1 cellular context compared by ENCODE assay signal in the genomic region with DNA sequence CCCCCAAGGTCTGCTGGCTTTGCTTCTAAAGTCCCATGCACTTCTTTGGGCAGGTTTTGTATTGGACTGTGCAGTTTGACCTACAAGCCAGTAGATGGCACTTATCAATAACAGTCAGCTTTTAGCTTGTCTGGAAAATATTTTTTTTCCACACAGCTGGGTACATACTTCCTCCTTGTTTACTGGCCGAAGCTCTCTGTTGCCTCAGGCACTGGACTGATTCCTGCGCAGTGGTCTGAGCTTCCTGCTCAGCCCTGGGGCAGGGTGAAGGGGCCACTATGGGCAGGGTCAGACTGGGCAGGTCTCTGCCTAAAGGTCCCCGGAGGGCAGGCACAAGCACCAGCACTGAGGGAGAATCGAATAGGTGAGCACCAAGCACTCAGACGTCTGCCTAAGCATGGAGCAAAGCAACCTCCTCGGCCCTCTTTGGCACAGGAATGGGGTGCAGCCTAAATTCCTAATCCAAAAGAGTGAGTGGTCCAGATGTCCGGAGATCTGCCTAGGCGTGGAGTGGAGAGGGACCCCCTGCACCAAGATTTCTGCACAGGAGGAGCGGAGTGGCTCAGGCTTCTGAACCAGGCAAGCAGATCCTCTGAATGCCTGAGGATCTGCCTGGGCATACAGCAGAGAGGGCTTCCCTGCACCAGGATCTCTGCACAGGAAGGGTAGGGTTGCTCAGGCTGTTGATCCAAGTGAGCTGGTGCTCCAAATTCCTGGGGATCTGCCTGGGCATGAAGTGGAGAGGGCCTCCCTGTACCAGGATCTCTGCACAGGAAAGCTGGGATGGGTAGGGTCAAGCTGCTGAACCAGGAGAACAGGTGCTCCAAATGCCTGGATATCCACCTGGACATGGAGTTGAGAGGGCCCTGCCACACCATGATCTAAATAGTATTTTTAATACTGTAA.
A peak's percentile ranks its signal among the peaks of the same experiment; 100 is the strongest.
TF ChIP-seq lines count a peak whose summit lies in the region.

No MANE protein-coding gene starts in this region.

TF ChIP-seq in HepG2, 621 proteins besides CTCF, POLR2A, EP300 and RAD21 (continued from another document):
- TF ChIP-seq, protein P1, sequence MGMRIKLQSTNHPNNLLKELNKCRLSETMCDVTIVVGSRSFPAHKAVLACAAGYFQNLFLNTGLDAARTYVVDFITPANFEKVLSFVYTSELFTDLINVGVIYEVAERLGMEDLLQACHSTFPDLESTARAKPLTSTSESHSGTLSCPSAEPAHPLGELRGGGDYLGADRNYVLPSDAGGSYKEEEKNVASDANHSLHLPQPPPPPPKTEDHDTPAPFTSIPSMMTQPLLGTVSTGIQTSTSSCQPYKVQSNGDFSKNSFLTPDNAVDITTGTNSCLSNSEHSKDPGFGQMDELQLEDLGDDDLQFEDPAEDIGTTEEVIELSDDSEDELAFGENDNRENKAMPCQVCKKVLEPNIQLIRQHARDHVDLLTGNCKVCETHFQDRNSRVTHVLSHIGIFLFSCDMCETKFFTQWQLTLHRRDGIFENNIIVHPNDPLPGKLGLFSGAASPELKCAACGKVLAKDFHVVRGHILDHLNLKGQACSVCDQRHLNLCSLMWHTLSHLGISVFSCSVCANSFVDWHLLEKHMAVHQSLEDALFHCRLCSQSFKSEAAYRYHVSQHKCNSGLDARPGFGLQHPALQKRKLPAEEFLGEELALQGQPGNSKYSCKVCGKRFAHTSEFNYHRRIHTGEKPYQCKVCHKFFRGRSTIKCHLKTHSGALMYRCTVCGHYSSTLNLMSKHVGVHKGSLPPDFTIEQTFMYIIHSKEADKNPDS (CRISPR knock-in tag; IDR thresholded peaks at IDR 0.05): no peak
- TF ChIP-seq POGZ (CRISPR knock-in tag; IDR thresholded peaks at IDR 0.05) (no peak), PHF20 (CRISPR knock-in tag; IDR thresholded peaks at IDR 0.05) (no peak), MXD4 (CRISPR knock-in tag; IDR thresholded peaks at IDR 0.05) (no peak), AFF4 (CRISPR knock-in tag; IDR thresholded peaks at IDR 0.05) (no peak), GABPA (IDR thresholded peaks at IDR 0.05; ENCODE audit: low read depth, low read length) (no peak), GABPA (CRISPR knock-in tag; IDR thresholded peaks at IDR 0.05; ENCODE audit: low read depth) (peak; percentile 76), ZNF598 (CRISPR knock-in tag; IDR thresholded peaks at IDR 0.05; ENCODE audit: borderline replicate concordance) (no peak), RAD51 (IDR thresholded peaks at IDR 0.05; ENCODE audit: borderline replicate concordance) (no peak), HCFC1 (IDR thresholded peaks at IDR 0.05; ENCODE audit: low read depth, low read length) (no peak), CERS6 (CRISPR knock-in tag; IDR thresholded peaks at IDR 0.05) (no peak), ZNF3 (CRISPR knock-in tag; IDR thresholded peaks at IDR 0.05) (peak; percentile 50; the same call in 1 of the 2 replicates), TGIF2 (CRISPR knock-in tag; IDR thresholded peaks at IDR 0.05) (0 out of 2 replicates have a peak, but pooled peaks have one; percentile 25), ZIK1 (CRISPR knock-in tag; IDR thresholded peaks at IDR 0.05; ENCODE audit: borderline replicate concordance, low read depth) (no peak), MED13 (CRISPR knock-in tag; IDR thresholded peaks at IDR 0.05) (no peak), ATRX (CRISPR knock-in tag; IDR thresholded peaks at IDR 0.05; ENCODE audit: borderline replicate concordance) (no peak), ZNF331 (CRISPR knock-in tag; IDR thresholded peaks at IDR 0.05) (no peak), HMGA1 (CRISPR knock-in tag; conservative IDR thresholded peaks at IDR 0.05) (no peak), FOXJ3 (CRISPR knock-in tag; IDR thresholded peaks at IDR 0.05; ENCODE audit: borderline replicate concordance) (0 out of 2 replicates have a peak, but pooled peaks have one; percentile 19), ZNF569 (CRISPR knock-in tag; IDR thresholded peaks at IDR 0.05; ENCODE audit: borderline replicate concordance) (no peak), JUNB (CRISPR knock-in tag; IDR thresholded peaks at IDR 0.05; ENCODE audit: borderline replicate concordance) (no peak), NAIF1 (CRISPR knock-in tag; IDR thresholded peaks at IDR 0.05; ENCODE audit: borderline replicate concordance) (no peak), ZNF7 (CRISPR knock-in tag; IDR thresholded peaks at IDR 0.05) (no peak), ZNF350 (CRISPR knock-in tag; IDR thresholded peaks at IDR 0.05; ENCODE audit: borderline replicate concordance, low read depth) (no peak), ZNF790 (CRISPR knock-in tag; IDR thresholded peaks at IDR 0.05; ENCODE audit: borderline replicate concordance) (no peak), ELF3 (CRISPR knock-in tag; IDR thresholded peaks at IDR 0.05) (peak; percentile 66; the same call in 1 of the 2 replicates), ZNF816 (CRISPR knock-in tag; IDR thresholded peaks at IDR 0.05; ENCODE audit: borderline replicate concordance) (no peak), NFYC (CRISPR knock-in tag; IDR thresholded peaks at IDR 0.05) (no peak), SRSF4 (IDR thresholded peaks at IDR 0.05; ENCODE audit: low read depth, low read length, poor library complexity, severe bottlenecking) (no peak), ZNF850 (CRISPR knock-in tag; conservative IDR thresholded peaks at IDR 0.05) (no peak), ZNF616 (CRISPR knock-in tag; IDR thresholded peaks at IDR 0.05; ENCODE audit: low read depth) (no peak), ZNF792 (CRISPR knock-in tag; IDR thresholded peaks at IDR 0.05) (no peak), ZNF589 (CRISPR knock-in tag; conservative IDR thresholded peaks at IDR 0.05) (no peak), HOXA5 (CRISPR knock-in tag; IDR thresholded peaks at IDR 0.05) (no peak), ZNF207 (IDR thresholded peaks at IDR 0.05; ENCODE audit: borderline replicate concordance) (no peak), ATF1 (CRISPR knock-in tag; IDR thresholded peaks at IDR 0.05) (no peak)
- TF ChIP-seq, protein P2, sequence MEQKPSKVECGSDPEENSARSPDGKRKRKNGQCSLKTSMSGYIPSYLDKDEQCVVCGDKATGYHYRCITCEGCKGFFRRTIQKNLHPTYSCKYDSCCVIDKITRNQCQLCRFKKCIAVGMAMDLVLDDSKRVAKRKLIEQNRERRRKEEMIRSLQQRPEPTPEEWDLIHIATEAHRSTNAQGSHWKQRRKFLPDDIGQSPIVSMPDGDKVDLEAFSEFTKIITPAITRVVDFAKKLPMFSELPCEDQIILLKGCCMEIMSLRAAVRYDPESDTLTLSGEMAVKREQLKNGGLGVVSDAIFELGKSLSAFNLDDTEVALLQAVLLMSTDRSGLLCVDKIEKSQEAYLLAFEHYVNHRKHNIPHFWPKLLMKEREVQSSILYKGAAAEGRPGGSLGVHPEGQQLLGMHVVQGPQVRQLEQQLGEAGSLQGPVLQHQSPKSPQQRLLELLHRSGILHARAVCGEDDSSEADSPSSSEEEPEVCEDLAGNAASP (CRISPR knock-in tag; IDR thresholded peaks at IDR 0.05; ENCODE audit: borderline replicate concordance): no peak
- TF ChIP-seq, protein P3, sequence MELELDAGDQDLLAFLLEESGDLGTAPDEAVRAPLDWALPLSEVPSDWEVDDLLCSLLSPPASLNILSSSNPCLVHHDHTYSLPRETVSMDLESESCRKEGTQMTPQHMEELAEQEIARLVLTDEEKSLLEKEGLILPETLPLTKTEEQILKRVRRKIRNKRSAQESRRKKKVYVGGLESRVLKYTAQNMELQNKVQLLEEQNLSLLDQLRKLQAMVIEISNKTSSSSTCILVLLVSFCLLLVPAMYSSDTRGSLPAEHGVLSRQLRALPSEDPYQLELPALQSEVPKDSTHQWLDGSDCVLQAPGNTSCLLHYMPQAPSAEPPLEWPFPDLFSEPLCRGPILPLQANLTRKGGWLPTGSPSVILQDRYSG (CRISPR knock-in tag; IDR thresholded peaks at IDR 0.05): no peak
- TF ChIP-seq, protein P4, sequence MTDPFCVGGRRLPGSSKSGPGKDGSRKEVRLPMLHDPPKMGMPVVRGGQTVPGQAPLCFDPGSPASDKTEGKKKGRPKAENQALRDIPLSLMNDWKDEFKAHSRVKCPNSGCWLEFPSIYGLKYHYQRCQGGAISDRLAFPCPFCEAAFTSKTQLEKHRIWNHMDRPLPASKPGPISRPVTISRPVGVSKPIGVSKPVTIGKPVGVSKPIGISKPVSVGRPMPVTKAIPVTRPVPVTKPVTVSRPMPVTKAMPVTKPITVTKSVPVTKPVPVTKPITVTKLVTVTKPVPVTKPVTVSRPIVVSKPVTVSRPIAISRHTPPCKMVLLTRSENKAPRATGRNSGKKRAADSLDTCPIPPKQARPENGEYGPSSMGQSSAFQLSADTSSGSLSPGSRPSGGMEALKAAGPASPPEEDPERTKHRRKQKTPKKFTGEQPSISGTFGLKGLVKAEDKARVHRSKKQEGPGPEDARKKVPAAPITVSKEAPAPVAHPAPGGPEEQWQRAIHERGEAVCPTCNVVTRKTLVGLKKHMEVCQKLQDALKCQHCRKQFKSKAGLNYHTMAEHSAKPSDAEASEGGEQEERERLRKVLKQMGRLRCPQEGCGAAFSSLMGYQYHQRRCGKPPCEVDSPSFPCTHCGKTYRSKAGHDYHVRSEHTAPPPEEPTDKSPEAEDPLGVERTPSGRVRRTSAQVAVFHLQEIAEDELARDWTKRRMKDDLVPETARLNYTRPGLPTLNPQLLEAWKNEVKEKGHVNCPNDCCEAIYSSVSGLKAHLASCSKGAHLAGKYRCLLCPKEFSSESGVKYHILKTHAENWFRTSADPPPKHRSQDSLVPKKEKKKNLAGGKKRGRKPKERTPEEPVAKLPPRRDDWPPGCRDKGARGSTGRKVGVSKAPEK (CRISPR knock-in tag; IDR thresholded peaks at IDR 0.05; ENCODE audit: borderline replicate concordance): no peak
